In genomic region chr20:3204124-3204794, GRCh38 we compare ENCODE assay signal across 8 cellular contexts. TPM values are rescaled to one million over a fixed set of nuclear protein-coding genes. Genes with fewer than 3 reads are reported as not detected.
DNase-seq lines count a peak whose midpoint lies in the region; ATAC-seq and TF ChIP-seq lines count a peak whose summit lies in the region.

DDRGK1 (minus strand) TSS chr20:3204682; CDS start chr20:3204627, 55 bp downstream.

- H3K9me3 Mint-ChIP-seq in CD8-positive, alpha-beta T cell = no peaks in the 10 kb centered on the region
- H3K9me3 Mint-ChIP-seq in activated CD8-positive, alpha-beta memory T cell treated with anti-CD3 and anti-CD28 coated beads, Interleukin-2, amount 10 ng/mL, durations not matched to agents 7 days and 5 days (ENCODE audit: low read depth) = no peaks in the 10 kb centered on the region
- H3K9me3 Mint-ChIP-seq in endodermal cell = no peaks in the 10 kb centered on the region

- TF ChIP-seq CTCF in CD8-positive, alpha-beta T cell (IDR thresholded peaks at IDR 0.05) = no peak
- no peak for TF ChIP-seq CTCF in endodermal cell (conservative IDR thresholded peaks at IDR 0.05)

- DNase-seq in CD8-positive, alpha-beta T cell = peak; percentile 82 to 95 (median 84)
- DNase-seq in HS-27A (ENCODE audit: low read depth) (peak; percentile 63), NT2/D1 (ENCODE audit: low read depth, low spot score) (peak; percentile 66), endodermal cell (peak; percentile 96)
- DNase-seq in activated CD8-positive, alpha-beta memory T cell treated with anti-CD3 and anti-CD28 coated beads, Interleukin-2, amount 10 ng/mL, durations not matched to agents 7 days and 5 days = peak; percentile 94
- DNase-seq in stimulated activated CD8-positive, alpha-beta memory T cell treated with anti-CD3 and anti-CD28 coated beads, Interleukin-15, amount 100 ng/mL, for 24 hours (ENCODE audit: low read depth) = peak; percentile 83

- peaks cover 36% of the 10 kb centered on the region for H3K36me3 Mint-ChIP-seq in CD8-positive, alpha-beta T cell
- H3K36me3 Mint-ChIP-seq in activated CD8-positive, alpha-beta memory T cell treated with anti-CD3 and anti-CD28 coated beads, Interleukin-2, amount 10 ng/mL, durations not matched to agents 7 days and 5 days = peaks cover 13% of the 10 kb centered on the region
- H3K36me3 Mint-ChIP-seq in endodermal cell (ENCODE audit: low read depth) = peaks cover 26% of the 10 kb centered on the region

- peaks cover 27% of the 10 kb centered on the region for H3K4me1 Mint-ChIP-seq in CD8-positive, alpha-beta T cell (ENCODE audit: low read depth)
- H3K4me1 Mint-ChIP-seq in activated CD8-positive, alpha-beta memory T cell treated with anti-CD3 and anti-CD28 coated beads, Interleukin-2, amount 10 ng/mL, durations not matched to agents 7 days and 5 days = peaks cover 15% of the 10 kb centered on the region
- peaks cover 6% of the 10 kb centered on the region for H3K4me1 Mint-ChIP-seq in endodermal cell

- H3K9ac ChIP-seq in NT2/D1 (ENCODE audit: insufficient read length, low read depth) (peak within 1 kb of the TSS; percentile 92), endodermal cell (ENCODE audit: extremely low read depth, low read length, poor library complexity, severe bottlenecking) (peak within 1 kb of the TSS; percentile 67)

- WGBS in endodermal cell (ENCODE audit: insufficient coverage in 1 of 2, insufficient read length in 1 of 2), 2 experiments = 0 to 2% methylated on average over 22 to 48 of the region's 48 CpGs
- 0 to 1% methylated on average over 42 to 44 of the region's 48 CpGs for WGBS in mesodermal cell (ENCODE audit: insufficient coverage in 2 of 2), 2 experiments

- H3K36me3 ChIP-seq in CD8-positive, alpha-beta T cell (ENCODE audit: insufficient read depth, low read length) = peaks cover 17% of the 10 kb centered on the region
- H3K36me3 ChIP-seq in NT2/D1 (ENCODE audit: insufficient read depth, insufficient read length, low read length) (peaks cover 30% of the 10 kb centered on the region), endodermal cell (ENCODE audit: control insufficient read depth, insufficient read depth, low read length) (peaks cover 24% of the 10 kb centered on the region), mesodermal cell (ENCODE audit: control insufficient read depth, insufficient read depth, low read length) (peaks cover 37% of the 10 kb centered on the region)

- H3K27me3 ChIP-seq in CD8-positive, alpha-beta T cell (ENCODE audit: insufficient read depth, low read length) = no peaks in the 10 kb centered on the region
- no peaks in the 10 kb centered on the region for H3K27me3 ChIP-seq in NT2/D1 (ENCODE audit: insufficient read depth, insufficient read length)
- H3K27me3 ChIP-seq in endodermal cell (ENCODE audit: control insufficient read depth, insufficient read depth, low read length, poor library complexity, severe bottlenecking) = no peaks in the 10 kb centered on the region

- H3K4me3 ChIP-seq in CD8-positive, alpha-beta T cell (ENCODE audit: low read depth, low read length) = peak within 1 kb of the TSS; percentile 87
- H3K4me3 ChIP-seq in NT2/D1 (ENCODE audit: insufficient read length, low read depth) (peak within 1 kb of the TSS; percentile 94), endodermal cell (ENCODE audit: low read length) (peak within 1 kb of the TSS; percentile 95), mesodermal cell (ENCODE audit: extremely low read depth, insufficient read depth, low read length, poor library complexity, severe bottlenecking) (peak within 1 kb of the TSS; percentile 77)

- H3K4me3 Mint-ChIP-seq in CD8-positive, alpha-beta T cell = peak within 1 kb of the TSS; percentile 95
- peak within 1 kb of the TSS; percentile 87 for H3K4me3 Mint-ChIP-seq in activated CD8-positive, alpha-beta memory T cell treated with anti-CD3 and anti-CD28 coated beads, Interleukin-2, amount 10 ng/mL, durations not matched to agents 7 days and 5 days
- peak within 1 kb of the TSS; percentile 94 for H3K4me3 Mint-ChIP-seq in endodermal cell

- peak within 1 kb of the TSS; percentile 97 for H3K27ac Mint-ChIP-seq in CD8-positive, alpha-beta T cell
- H3K27ac Mint-ChIP-seq in activated CD8-positive, alpha-beta memory T cell treated with anti-CD3 and anti-CD28 coated beads, Interleukin-2, amount 10 ng/mL, durations not matched to agents 7 days and 5 days = peak within 1 kb of the TSS; percentile 98
- H3K27ac Mint-ChIP-seq in endodermal cell = peak within 1 kb of the TSS; percentile 96

- peak; percentile 87 for ATAC-seq in CD8-positive, alpha-beta T cell
- ATAC-seq in GM19463 (IDR thresholded peaks at IDR 0.05; ENCODE audit: unreplicated experiment) = peak; percentile 85
- ATAC-seq in activated CD8-positive, alpha-beta memory T cell treated with anti-CD3 and anti-CD28 coated beads, Interleukin-2, amount 10 ng/mL, durations not matched to agents 7 days and 5 days = peak; percentile 86

- intact Hi-C loops in CD8-positive, alpha-beta T cell (cut with DNase I, micrococcal nuclease) = loop anchor here (1.0 to 10.0 kb wide), 9 partner anchors 31 to 329 kb away; partner anchors contain the start of genes FASTKD5 (in 2 of the 2), LZTS3 (in 2 of the 2), UBOX5 (in 2 of the 2) and DNAAF9 (in 1 of the 2)

- H3K4me1 ChIP-seq in CD8-positive, alpha-beta T cell (ENCODE audit: insufficient read depth, low read length) = peaks cover 26% of the 10 kb centered on the region
- H3K4me1 ChIP-seq in NT2/D1 (ENCODE audit: insufficient read depth, insufficient read length) (peaks cover 2% of the 10 kb centered on the region), endodermal cell (ENCODE audit: control insufficient read depth, insufficient read depth, low read length) (no peaks in the 10 kb centered on the region), mesodermal cell (ENCODE audit: control insufficient read depth, insufficient read depth, low read length, poor library complexity, severe bottlenecking) (peaks cover 3% of the 10 kb centered on the region)

- CTCF ChIA-PET in CD8-positive, alpha-beta T cell (lab: Charles Lee) = interaction anchor here (1.9 to 2.5 kb wide), 2 partner anchors 12 to 14 kb away, joined by 7 to 10 read pairs; no protein-coding TSS in a partner anchor
- CTCF ChIA-PET in activated CD8-positive, alpha-beta memory T cell treated with anti-CD3 and anti-CD28 coated beads, Interleukin-2, amount 10 ng/mL, durations not matched to agents 7 days and 5 days (lab: Charles Lee) = interaction anchor here (1.0 to 1.9 kb wide), 4 partner anchors 14 to 151 kb away, joined by 3 to 8 read pairs (median 5); partner anchors contain the start of genes FASTKD5 and UBOX5

- POLR2A ChIA-PET in CD8-positive, alpha-beta T cell (lab: Charles Lee) = interaction anchor here (1.2 to 1.6 kb wide), 2 partner anchors 11 to 25 kb away, joined by 3 to 4 read pairs; no protein-coding TSS in a partner anchor

- no peaks in the 10 kb centered on the region for H3K27me3 Mint-ChIP-seq in CD8-positive, alpha-beta T cell (ENCODE audit: low read depth)
- no peaks in the 10 kb centered on the region for H3K27me3 Mint-ChIP-seq in activated CD8-positive, alpha-beta memory T cell treated with anti-CD3 and anti-CD28 coated beads, Interleukin-2, amount 10 ng/mL, durations not matched to agents 7 days and 5 days
- H3K27me3 Mint-ChIP-seq in endodermal cell (ENCODE audit: insufficient read depth) = no peaks in the 10 kb centered on the region

- H3K27ac ChIP-seq in CD8-positive, alpha-beta T cell (ENCODE audit: low read depth, low read length) = peak within 1 kb of the TSS; percentile 76
- H3K27ac ChIP-seq in endodermal cell (ENCODE audit: low read depth, low read length) (peak within 1 kb of the TSS; percentile 74), mesodermal cell (ENCODE audit: low read depth, low read length, severe bottlenecking) (no peak within 1 kb of the TSS)

- no peaks in the 10 kb centered on the region for H3K9me3 ChIP-seq in CD8-positive, alpha-beta T cell (ENCODE audit: low read length)
- H3K9me3 ChIP-seq in NT2/D1 (ENCODE audit: insufficient read depth, low read length) (no peaks in the 10 kb centered on the region), endodermal cell (ENCODE audit: control insufficient read depth, low read length) (no peaks in the 10 kb centered on the region), mesodermal cell (ENCODE audit: control insufficient read depth, low read length) (no peaks in the 10 kb centered on the region)

RNA-seq across cellular contexts. Expression of gene DDRGK1, which starts in this region (rescaled TPM):
- total RNA-seq in CD8-positive, alpha-beta T cell = 10 to 100 TPM; 40.6 to 43.5 TPM
- 10 to 100 TPM; 63.6 to 63.7 TPM for total RNA-seq in activated CD8-positive, alpha-beta memory T cell treated with anti-CD3 and anti-CD28 coated beads, Interleukin-2, amount 10 ng/mL, durations not matched to agents 7 days and 5 days
- 10 to 100 TPM; 55.0 to 59.3 TPM for total RNA-seq in endodermal cell
- polyA plus RNA-seq in endodermal cell (2013, experiment 1 of 2) = 45.8 TPM
- polyA plus RNA-seq in endodermal cell (2013, experiment 2 of 2) = 38.0 TPM
- 29.8 TPM for polyA plus RNA-seq in mesodermal cell (2013, experiment 1 of 2)
- 25.4 TPM for polyA plus RNA-seq in mesodermal cell (2013, experiment 2 of 2)
